29 cellular contexts compared by ENCODE assay signal in the genomic region with DNA sequence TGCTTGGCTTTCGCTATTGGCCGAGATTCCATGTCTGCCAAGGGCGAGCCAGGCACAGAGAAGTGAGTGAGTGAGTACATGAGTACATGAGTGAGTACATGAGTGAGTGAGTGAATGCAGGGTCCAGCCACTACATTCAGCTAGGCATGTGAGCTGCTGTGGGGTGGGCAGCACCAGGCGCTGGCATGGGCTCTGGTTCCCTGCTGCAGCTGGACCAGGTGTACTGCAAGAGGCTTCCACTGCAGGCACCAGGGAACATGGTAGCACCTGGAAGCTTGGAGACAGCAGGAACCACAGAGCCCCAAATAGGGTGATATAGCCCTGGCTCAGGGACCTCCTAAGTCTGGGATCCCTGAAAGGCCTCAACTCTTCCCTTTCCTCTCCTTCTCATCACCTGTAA.
"Had no signal": no experiment of that assay in that cellular context is flagged by ENCODE, and none has a peak within 500 bp of the region (broad histone marks: within the 10 kb centered on the region; RNA-seq: fewer than 3 reads in every experiment).

No MANE protein-coding gene starts in this region.

- H3K9me3 ChIP-seq: colonic mucosa, esophagus squamous epithelium, SK-N-SH had no signal

- H3K27me3 ChIP-seq: brain microvascular endothelial cell, colonic mucosa, esophagus squamous epithelium, gastroesophageal sphincter had no signal

- ATAC-seq: activated T-helper 17 cell treated with anti-CD3 and anti-CD28 coated beads, Interleukin-2, amount 50 U/mL, for 72 hours; gastroesophageal sphincter had no signal

- H3K4me2 ChIP-seq: SK-N-SH had no signal

- H3K27ac ChIP-seq: brain microvascular endothelial cell, colonic mucosa, epithelial cell of prostate, esophagus squamous epithelium, gastroesophageal sphincter had no signal

- H3K36me3 ChIP-seq: brain microvascular endothelial cell, colonic mucosa, esophagus squamous epithelium, gastroesophageal sphincter had no signal

- H3K4me1 ChIP-seq: colonic mucosa, esophagus squamous epithelium, gastroesophageal sphincter had no signal

- DNase-seq: activated CD4-positive, alpha-beta memory T cell treated with anti-CD3 and anti-CD28 coated beads, Interleukin-2, amount 10 ng/mL, durations not matched to agents 7 days and 5 days; activated CD4-positive, alpha-beta T cell treated with anti-CD3 and anti-CD28 coated beads for 1 hour; activated CD4-positive, alpha-beta T cell treated with anti-CD3 and anti-CD28 coated beads for 4 hours; activated CD4-positive, alpha-beta T cell treated with anti-CD3 and anti-CD28 coated beads, Interleukin-2, amount 10 ng/mL, durations not matched to agents 7 days and 5 days; activated CD4-positive, alpha-beta T cell treated with anti-CD3 and anti-CD28 coated beads, Interleukin-2, amount 50 U/mL, for 4 hours; activated CD4-positive, CD25-positive, alpha-beta regulatory T cell; activated CD8-positive, alpha-beta memory T cell treated with anti-CD3 and anti-CD28 coated beads for 24 hours; activated effector memory CD4-positive, alpha-beta T cell treated with Interleukin-2 at 50 U/mL for 16 hours; activated gamma-delta T cell treated with Interleukin-2 at 50 U/mL for 16 hours; activated naive CD4-positive, alpha-beta T cell treated with anti-CD3 and anti-CD28 coated beads, Interleukin-2, amount 50 U/mL, for 16 hours; activated naive CD4-positive, alpha-beta T cell treated with Interleukin-2 at 50 U/mL for 16 hours; activated T-cell treated with anti-CD3 and anti-CD28 coated beads, Interleukin-2, amount 50 U/mL, for 4 hours; amniotic stem cell; anterior cingulate cortex; brain microvascular endothelial cell; caudate nucleus; cerebellar nuclear complex; colonic mucosa; effector CD8-positive, alpha-beta T cell; esophagus squamous epithelium; foreskin melanocyte; SK-N-SH; T-helper 2 cell had no signal

- FAIRE-seq: astrocyte, endometrium, endothelial cell of umbilical vein had no signal

- H3K4me3 ChIP-seq: colonic mucosa, esophagus squamous epithelium, gastroesophageal sphincter had no signal

- H3K9ac ChIP-seq: SK-N-SH had no signal
